ENCODE assay signal across 23 cellular contexts in the genomic region with DNA sequence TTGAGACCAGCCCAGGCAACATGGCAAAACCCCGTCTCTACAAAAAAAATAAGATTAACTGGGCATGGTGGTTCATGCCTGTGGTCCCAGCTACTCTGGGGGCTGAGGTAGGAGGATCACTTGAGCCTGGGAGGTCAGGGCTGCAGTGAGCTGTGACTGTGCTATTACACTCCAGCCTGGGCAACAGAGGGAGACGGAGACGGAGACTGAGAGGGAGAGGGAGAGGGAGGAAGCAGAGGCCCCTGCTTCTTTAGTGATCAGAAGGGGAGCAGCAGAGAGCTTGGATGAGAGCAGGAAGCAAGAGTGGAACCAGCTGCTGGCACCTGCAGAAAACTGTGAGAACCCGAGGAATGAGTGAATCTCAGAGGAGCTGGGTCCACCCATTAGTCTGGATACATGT. TPM values are rescaled to one million over a fixed set of nuclear protein-coding genes. Genes with fewer than 3 reads are reported as not detected.
DNase-seq lines count a peak whose midpoint lies in the region; ATAC-seq, FAIRE-seq and TF ChIP-seq lines count a peak whose summit lies in the region.
"Had no signal": no experiment of that assay in that cellular context is flagged by ENCODE, and none has a peak within 500 bp of the region (broad histone marks: within the 10 kb centered on the region; RNA-seq: fewer than 3 reads in every experiment).

No MANE protein-coding gene starts in this region.

- H3K9me3 ChIP-seq in BLaER1 treated with 17β-estradiol and CSF1 and Interleukin-3, amounts not matched to agents 10 nM and 100 nM (replicated peaks in 1 of 11): no peaks in the 10 kb centered on the region
- H3K9me3 ChIP-seq in thoracic aorta: no peaks in the 10 kb centered on the region

- no peak overlapping the region for H3K9ac ChIP-seq in BLaER1 treated with 17β-estradiol and CSF1 and Interleukin-3, amounts not matched to agents 10 nM and 100 nM

- no peak for TF ChIP-seq CTCF in thoracic aorta (IDR thresholded peaks at IDR 0.05)

- no peaks in the 10 kb centered on the region for H3K36me3 ChIP-seq in BLaER1 treated with 17β-estradiol and CSF1 and Interleukin-3, amounts not matched to agents 10 nM and 100 nM
- peaks cover 60% of the 10 kb centered on the region for H3K36me3 ChIP-seq in thoracic aorta

- no peak overlapping the region for H3K4me3 ChIP-seq in BLaER1 treated with 17β-estradiol and CSF1 and Interleukin-3, amounts not matched to agents 10 nM and 100 nM
- H3K4me3 ChIP-seq in thoracic aorta: no peak overlapping the region

- peaks cover 0 to 21% (median 11%) of the 10 kb centered on the region in 10 experiments; a peak in 16 of 20 replicates for H3K4me1 ChIP-seq in BLaER1 treated with 17β-estradiol and CSF1 and Interleukin-3, amounts not matched to agents 10 nM and 100 nM
- H3K4me1 ChIP-seq in thoracic aorta (ENCODE audit: control insufficient read depth in 1 of 2, low read depth in 2 of 2): no peaks in the 10 kb centered on the region

- no peak overlapping the region for H3K27ac ChIP-seq in BLaER1 treated with 17β-estradiol and CSF1 and Interleukin-3, amounts not matched to agents 10 nM and 100 nM
- peak overlapping the region; percentile 43 to 47 for H3K27ac ChIP-seq in thoracic aorta

- FAIRE-seq in HTR-8/SVneo (lab: Jason Lieb, UNC): peak; percentile 68
- FAIRE-seq: A204.1, GM12891 had no signal

- no peaks in the 10 kb centered on the region for H4K20me1 ChIP-seq in BLaER1 treated with 17β-estradiol and CSF1 and Interleukin-3, amounts not matched to agents 10 nM and 100 nM

- no peaks in the 10 kb centered on the region for H3K27me3 ChIP-seq in BLaER1 treated with 17β-estradiol and CSF1 and Interleukin-3, amounts not matched to agents 10 nM and 100 nM
- H3K27me3 ChIP-seq in thoracic aorta (replicated peaks; ENCODE audit: insufficient read depth): no peaks in the 10 kb centered on the region

- ATAC-seq in thoracic aorta (ENCODE audit: insufficient number of reproducible peaks, low FRiP score, low read depth): no peak
- no peak for ATAC-seq in GM18517 (IDR thresholded peaks at IDR 0.05; ENCODE audit: unreplicated experiment)
- ATAC-seq: CD8-positive, alpha-beta T cell; HCT116; PC-3; Right ventricle myocardium inferior had no signal

- H3K4me2 ChIP-seq in BLaER1 treated with 17β-estradiol and CSF1 and Interleukin-3, amounts not matched to agents 10 nM and 100 nM: peak overlapping the region in 7 of 11 experiments; percentile 1 to 65 (median 28); a peak in 10 of 22 replicates

- DNase-seq in HTR-8/SVneo (ENCODE audit: insufficient read length, low spot score) (no peak), left kidney (ENCODE audit: low read depth, low spot score) (peak; percentile 84), thoracic aorta (ENCODE audit: low spot score) (no peak), NCI-H187 (lab: John Stamatoyannopoulos, UW) (no peak)
- DNase-seq in NK-92 treated with Interleukin-12 subunit alpha and Interleukin-12 subunit beta, amount 100 ng/mL, for 24 hours (lab: John Stamatoyannopoulos, UW): no peak
- DNase-seq: AML-193; C1 segment of cervical spinal cord; CD8-positive, alpha-beta T cell; DMS 273 treated with DMSO at 0.1 percent for 48 hours; DMS79; GF-D8; KBM-7; NCI-H1105 treated with DMSO at 0.1 percent for 48 hours; NCI-H146; NCI-H2029; NCI-H748 treated with DMSO at 0.1 percent for 48 hours; PC-3 had no signal

RNA-seq across cellular contexts. Expression of a gene that starts 45.9 kb away (rescaled TPM):
- 10 to 100 TPM in 1 of 2 donors, 1 to 10 TPM in 1; 6.5 to 22.2 TPM for total RNA-seq in thoracic aorta

RNA-seq across cellular contexts. Expression of a gene that starts 46.4 kb away (rescaled TPM):
- total RNA-seq in thoracic aorta: 100 to 1,000 TPM; 406 to 455 TPM

Comparison
In these comparisons a context has a peak if more than half of its experiments do, and no peak if none do; other contexts are left out.
1. H3K27ac ChIP-seq: peak in thoracic aorta (2 of 2); none in BLaER1 treated with 17β-estradiol and CSF1 and Interleukin-3, amounts not matched to agents 10 nM and 100 nM (0 of 11).